ENCODE assay signal across 25 cellular contexts in genomic region chr4:110159544-110159943, GRCh38. TPM values are rescaled to one million over a fixed set of nuclear protein-coding genes. Genes with fewer than 3 reads are reported as not detected.
A peak's percentile ranks its signal among the peaks of the same experiment; 100 is the strongest.
DNase-seq lines count a peak whose midpoint lies in the region; ATAC-seq, FAIRE-seq and TF ChIP-seq lines count a peak whose summit lies in the region.
"Had no signal": no experiment of that assay in that cellular context is flagged by ENCODE, and none has a peak within 500 bp of the region (broad histone marks: within the 10 kb centered on the region; RNA-seq: fewer than 3 reads in every experiment).

No MANE protein-coding gene starts in this region.

- TF ChIP-seq POLR2A in GM12892 (IDR thresholded peaks at IDR 0.05; ENCODE audit: low read depth, low read length) = no peak

- H3K4me3 ChIP-seq in RWPE2 (ENCODE audit: severe bottlenecking) = no peak overlapping the region
- H3K4me3 ChIP-seq: GM23338, Peyer's patch had no signal

- no TSS peak for BruUV-seq in Calu3 (replicated peaks; lab: Mats Ljungman, UMichigan)

- H3K27me3 ChIP-seq in RWPE2 (ENCODE audit: insufficient read depth, poor library complexity, severe bottlenecking) = no peaks in the 10 kb centered on the region
- H3K27me3 ChIP-seq: BE2C, Peyer's patch had no signal

- peaks cover 23% of the 10 kb centered on the region for H3K4me1 Mint-ChIP-seq in Calu3 (ENCODE audit: low read depth, unreplicated experiment)
- H3K4me1 Mint-ChIP-seq: CD14-positive monocyte, GM23338 had no signal

- TF ChIP-seq CTCF in RWPE2 (IDR thresholded peaks at IDR 0.05; ENCODE audit: poor library complexity, severe bottlenecking) = no peak
- TF ChIP-seq CTCF in Calu3 (IDR thresholded peaks at IDR 0.05; ENCODE audit: unreplicated experiment) = no peak

- no peaks in the 10 kb centered on the region for H3K9me3 Mint-ChIP-seq in Calu3 (ENCODE audit: low read depth, unreplicated experiment)
- H3K9me3 Mint-ChIP-seq: CD14-positive monocyte, GM23338 had no signal

- intact Hi-C loops in Calu3 (cut with micrococcal nuclease; ENCODE audit: unreplicated experiment) = no loop called here

- DNase-seq in GM12892 (ENCODE audit: insufficient read length) = no peak
- no peak for DNase-seq in RWPE2 (ENCODE audit: low spot score)
- peak; percentile 38 for DNase-seq in inferior parietal cortex (ENCODE audit: extremely low spot score)
- DNase-seq in superior temporal gyrus (ENCODE audit: extremely low spot score) = peak; percentile 35
- no peak for DNase-seq in Calu3
- DNase-seq in MV-4-11 (lab: John Stamatoyannopoulos, UW) = no peak
- DNase-seq: BE2C; CD8-positive, alpha-beta memory T cell; DMS79 treated with DMSO at 0.1 percent for 48 hours; KG1; NCI-H1092; NCI-H1417 treated with DMSO at 0.1 percent for 48 hours; NCI-H1694 treated with DMSO at 0.1 percent for 48 hours; NCI-H2081; NCI-H510A; Peyer's patch; SIG-M5; SK-N-SH; SW 1271 had no signal

- H3K27me3 Mint-ChIP-seq in Calu3 (ENCODE audit: unreplicated experiment) = no peaks in the 10 kb centered on the region
- H3K27me3 Mint-ChIP-seq: CD8-positive, alpha-beta memory T cell had no signal

- H3K36me3 ChIP-seq in RWPE2 (ENCODE audit: low read depth) = peaks cover 31% of the 10 kb centered on the region
- H3K36me3 ChIP-seq: BE2C, Peyer's patch had no signal

- H3K9me3 ChIP-seq in RWPE2 (ENCODE audit: severe bottlenecking) = no peaks in the 10 kb centered on the region
- H3K9me3 ChIP-seq: BE2C, Peyer's patch, SK-N-SH had no signal

- H3K27ac ChIP-seq in RWPE2 (ENCODE audit: poor library complexity, severe bottlenecking) = peak overlapping the region; percentile 57
- H3K27ac ChIP-seq: Peyer's patch had no signal

- FAIRE-seq in GM12892 (lab: Jason Lieb, UNC) = peak; percentile 60
- FAIRE-seq: GM18507, HTR-8/SVneo had no signal

- CTCF ChIA-PET in Calu3 (lab: Charles Lee) = no interaction called here

- H3K27ac Mint-ChIP-seq in Calu3 (ENCODE audit: unreplicated experiment) = no peak overlapping the region
- H3K27ac Mint-ChIP-seq: CD14-positive monocyte; CD8-positive, alpha-beta memory T cell; T-helper 1 cell treated with Interleukin-12 subunit alpha and Interleukin-12 subunit beta and Interleukin-4 antibody, amounts not matched to agents 30 μg/mL and 1 μg/mL, for 36 hours had no signal

- ATAC-seq in RWPE2 (ENCODE audit: low read depth) (no peak), GM18868 (IDR thresholded peaks at IDR 0.05; ENCODE audit: unreplicated experiment) (no peak)
- ATAC-seq: GM23338 had no signal

- no peak overlapping the region for H3K4me3 Mint-ChIP-seq in Calu3 (ENCODE audit: low read depth, unreplicated experiment)
- H3K4me3 Mint-ChIP-seq: CD14-positive monocyte; CD8-positive, alpha-beta memory T cell; GM23338; T-helper 1 cell treated with Interleukin-12 subunit alpha and Interleukin-12 subunit beta and Interleukin-4 antibody, amounts not matched to agents 30 μg/mL and 1 μg/mL, for 36 hours had no signal

- peaks cover 51% of the 10 kb centered on the region for H3K4me1 ChIP-seq in RWPE2 (ENCODE audit: insufficient read depth, poor library complexity, severe bottlenecking)

- H3K36me3 Mint-ChIP-seq in Calu3 (ENCODE audit: insufficient read depth, unreplicated experiment) = no peaks in the 10 kb centered on the region
- H3K36me3 Mint-ChIP-seq: CD14-positive monocyte had no signal

RNA-seq across cellular contexts. Expression of gene ELOVL6, which starts 38.9 kb away (rescaled TPM):
- 6.1 TPM for polyA plus RNA-seq in GM12892 (2012; ENCODE audit: missing spikeins)
- 26.1 and 31.3 TPM in 2 replicates for total RNA-seq in Calu3 (2022)

Comparison
In these comparisons a context has a peak if more than half of its experiments do, and no peak if none do; other contexts are left out.
1. DNase-seq: peak in inferior parietal cortex (single experiment) and superior temporal gyrus (single experiment); none in GM12892 (single experiment), RWPE2 (single experiment), Calu3 (single experiment) and MV-4-11 (single experiment).